In genomic region chr1:151547119-151547899, GRCh38 we compare ENCODE assay signal across 8 cellular contexts. TPM values are rescaled to one million over a fixed set of nuclear protein-coding genes. Genes with fewer than 3 reads are reported as not detected.
DNase-seq lines count a peak whose midpoint lies in the region; ATAC-seq, FAIRE-seq and TF ChIP-seq lines count a peak whose summit lies in the region.

No MANE protein-coding gene starts in this region.

- DNase-seq in activated effector memory CD4-positive, alpha-beta T cell treated with anti-CD3 and anti-CD28 coated beads, Interleukin-2, amount 50 U/mL, for 16 hours, result peak; percentile 49
- no peak for DNase-seq in activated effector memory CD4-positive, alpha-beta T cell treated with Interleukin-2 at 50 U/mL for 16 hours
- peak; percentile 69 to 93 for DNase-seq in breast epithelium (ENCODE audit: low spot score in 2 of 2)
- peak; percentile 67 to 83 for DNase-seq in left colon
- peak; percentile 90 for DNase-seq in urothelium cell line (ENCODE audit: low spot score)
- no peak for DNase-seq in vagina (ENCODE audit: extremely low spot score in 2 of 2)
- no peak for DNase-seq in effector CD4-positive, alpha-beta T cell

- TF ChIP-seq POLR2A in breast epithelium (IDR thresholded peaks at IDR 0.05) (no peak), vagina (IDR thresholded peaks at IDR 0.05) (no peak)

- H3K9me3 ChIP-seq in breast epithelium, result no peaks in the 10 kb centered on the region
- no peaks in the 10 kb centered on the region for H3K9me3 ChIP-seq in vagina

- peak overlapping the region in 2 of 3 donors; percentile 4 to 21 for H3K4me3 ChIP-seq in breast epithelium
- H3K4me3 ChIP-seq in vagina, result no peak overlapping the region

- H3K4me1 ChIP-seq in breast epithelium (peaks cover 0 to 5% of the 10 kb centered on the region in 2 donors), vagina (peaks cover 34% of the 10 kb centered on the region)

- intact Hi-C loops in breast epithelium (cut with DNase I; ENCODE audit: low total_unique reads), result no loop called here
- intact Hi-C loops in left colon (cut with DNase I, micrococcal nuclease), result no loop called here
- intact Hi-C loops in vagina (cut with DNase I), result loop anchor here (10.0 kb wide), 1 partner anchor 903 kb away; no protein-coding TSS in a partner anchor

- no peaks in the 10 kb centered on the region for H3K36me3 ChIP-seq in breast epithelium
- no peaks in the 10 kb centered on the region for H3K36me3 ChIP-seq in vagina

- H3K27me3 ChIP-seq in breast epithelium (no peaks in the 10 kb centered on the region), vagina (no peaks in the 10 kb centered on the region)

- H3K27ac ChIP-seq in breast epithelium, result peak overlapping the region; percentile 86 to 87
- no peak overlapping the region for H3K27ac ChIP-seq in vagina

- no peak for FAIRE-seq in urothelium cell line (lab: Jason Lieb, UNC)

- peak; percentile 83 for ATAC-seq in left colon
- ATAC-seq in activated CD4-positive, CD25-positive, alpha-beta regulatory T cell treated with anti-CD3 and anti-CD28 coated beads, Interleukin-2, amount 50 U/mL, for 24 hours, result no peak

- TF ChIP-seq CTCF in breast epithelium (IDR thresholded peaks at IDR 0.05) (no peak), vagina (IDR thresholded peaks at IDR 0.05) (no peak)

RNA-seq across cellular contexts. Expression of gene TUFT1, which starts 7.2 kb away (rescaled TPM):
- total RNA-seq in breast epithelium, result 10 to 100 TPM in 2 of 3 donors, 1 to 10 TPM in 1; 7.2 to 21.2 (median 13.4) TPM
- total RNA-seq in left colon, result 10 to 100 TPM; 19.7 to 30.2 TPM
- 16.0 TPM for total RNA-seq in vagina

RNA-seq across cellular contexts. Expression of gene CGN, which starts 36.1 kb away (rescaled TPM):
- total RNA-seq in breast epithelium (10 to 100 TPM in 2 of 3 donors, under 1 TPM in 1; 0.16 to 28.1 (median 13.4) TPM), left colon (100 to 1,000 TPM; 182 to 188 TPM), vagina (13.0 TPM)

Comparison
In these comparisons a context has a peak if more than half of its experiments do, and no peak if none do; other contexts are left out.
1. DNase-seq: peak in activated effector memory CD4-positive, alpha-beta T cell treated with anti-CD3 and anti-CD28 coated beads, Interleukin-2, amount 50 U/mL, for 16 hours (single experiment), breast epithelium (2 of 2), left colon (2 of 2) and urothelium cell line (single experiment); none in activated effector memory CD4-positive, alpha-beta T cell treated with Interleukin-2 at 50 U/mL for 16 hours (single experiment), vagina (0 of 2) and effector CD4-positive, alpha-beta T cell (single experiment).
2. H3K4me3 ChIP-seq: peak in breast epithelium (2 of 3); none in vagina (0 of 2).
3. RNA of gene CGN, which starts 36.1 kb away (total RNA-seq): 182 to 188 TPM in left colon; 0.16 to 28.1 TPM in breast epithelium and 13.0 TPM in vagina (single experiment); every median in the first group is over 4 times any median in the second.